11 cellular contexts compared by ENCODE assay signal in genomic region chr1:197911172-197911856, GRCh38. TPM values are rescaled to one million over a fixed set of nuclear protein-coding genes. Genes with fewer than 3 reads are reported as not detected.
DNase-seq lines count a peak whose midpoint lies in the region; ATAC-seq lines count a peak whose summit lies in the region.
"Had no signal": no experiment of that assay in that cellular context is flagged by ENCODE, and none has a peak within 500 bp of the region (broad histone marks: within the 10 kb centered on the region; RNA-seq: fewer than 3 reads in every experiment).

No MANE protein-coding gene starts in this region.

- peak overlapping the region; percentile 64 for H3K4me2 ChIP-seq in skeletal muscle satellite cell (ENCODE audit: low read length)

- H3K4me1 ChIP-seq in duodenal mucosa (ENCODE audit: control insufficient read depth in 1 of 2, insufficient read depth in 2 of 2, low read length in 2 of 2), result peaks cover 30 to 34% of the 10 kb centered on the region in 2 donors
- peaks cover 33% of the 10 kb centered on the region for H3K4me1 ChIP-seq in skeletal muscle satellite cell (ENCODE audit: control insufficient read depth, insufficient read depth, low read length)

- DNase-seq in activated CD4-positive, alpha-beta T cell treated with anti-CD3 and anti-CD28 coated beads for 48 hours, result peak; percentile 38
- DNase-seq in activated CD4-positive, alpha-beta T cell treated with anti-CD3 and anti-CD28 coated beads for 1 hour, result no peak
- peak; percentile 17 for DNase-seq in NCI-H524 treated with DMSO at 0.1 percent for 48 hours (lab: John Stamatoyannopoulos, UW)
- no peak for DNase-seq in RKO (ENCODE audit: low spot score)
- DNase-seq in amygdala (lab: John Stamatoyannopoulos, UW), result no peak
- DNase-seq: brain microvascular endothelial cell, GOT3 had no signal

- peaks cover 92 to 95% of the 10 kb centered on the region in 2 donors for H3K27me3 ChIP-seq in duodenal mucosa (ENCODE audit: control insufficient read depth in 1 of 2, insufficient read depth in 2 of 2, low read length in 2 of 2)
- peaks cover 93% of the 10 kb centered on the region for H3K27me3 ChIP-seq in skeletal muscle satellite cell (ENCODE audit: control insufficient read depth, insufficient read depth, low read length)

- H3K4me3 ChIP-seq in duodenal mucosa (ENCODE audit: low read depth in 1 of 2, low read length in 2 of 2) (peak overlapping the region; percentile 32 to 45), skeletal muscle satellite cell (ENCODE audit: low read length) (peak overlapping the region; percentile 20)

- no peak overlapping the region for H3K9ac ChIP-seq in duodenal mucosa (ENCODE audit: low read depth in 1 of 2, low read length in 2 of 2)
- no peak overlapping the region for H3K9ac ChIP-seq in skeletal muscle satellite cell (ENCODE audit: low read depth, low read length)

- H3K36me3 ChIP-seq in duodenal mucosa (ENCODE audit: control insufficient read depth in 1 of 2, insufficient read depth in 2 of 2, low read length in 2 of 2) (no peaks in the 10 kb centered on the region), skeletal muscle satellite cell (ENCODE audit: insufficient read depth, low read length) (no peaks in the 10 kb centered on the region)
- H3K36me3 ChIP-seq: brain microvascular endothelial cell had no signal

- H3K9me3 ChIP-seq in duodenal mucosa (ENCODE audit: control insufficient read depth in 1 of 2, low read length in 2 of 2) (no peaks in the 10 kb centered on the region), skeletal muscle satellite cell (replicated peaks; ENCODE audit: low read length) (no peaks in the 10 kb centered on the region)

- H3K27ac ChIP-seq in duodenal mucosa (ENCODE audit: low read depth, low read length), result no peak overlapping the region
- H3K27ac ChIP-seq: brain microvascular endothelial cell had no signal

- ATAC-seq in HG03135 (IDR thresholded peaks at IDR 0.05; ENCODE audit: unreplicated experiment), result no peak

RNA-seq across cellular contexts. Expression of gene LHX9, which starts 5.9 kb away (rescaled TPM):
- total RNA-seq in skeletal muscle satellite cell (2012; rRNA removed), result not detected in 2 replicates
- total RNA-seq: mesenteric fat pad had no signal

RNA-seq across cellular contexts. Expression of gene C1orf53, which starts 8.9 kb away (rescaled TPM):
- 4.8 and 10.6 TPM in 2 replicates for total RNA-seq in skeletal muscle satellite cell (2012; rRNA removed)

Comparison
In these comparisons a context has a peak if more than half of its experiments do, and no peak if none do; other contexts are left out.
1. DNase-seq: peak in activated CD4-positive, alpha-beta T cell treated with anti-CD3 and anti-CD28 coated beads for 48 hours (single experiment) and NCI-H524 treated with DMSO at 0.1 percent for 48 hours (single experiment); none in activated CD4-positive, alpha-beta T cell treated with anti-CD3 and anti-CD28 coated beads for 1 hour (single experiment), RKO (single experiment) and amygdala (0 of 56).